8 cellular contexts compared by ENCODE assay signal in genomic region chr20:23245553-23246128, GRCh38.
DNase-seq lines count a peak whose midpoint lies in the region; ATAC-seq and TF ChIP-seq lines count a peak whose summit lies in the region.

No MANE protein-coding gene starts in this region.

- no peaks in the 10 kb centered on the region for H3K9me3 ChIP-seq in esophagus squamous epithelium

- TF ChIP-seq POLR2A in esophagus squamous epithelium (IDR thresholded peaks at IDR 0.05), result no peak

- peaks cover 15% of the 10 kb centered on the region for H3K27me3 Mint-ChIP-seq in nephron (ENCODE audit: low read depth)

- intact Hi-C loops in esophagus squamous epithelium (cut with DNase I), result no loop called here

- H3K4me3 ChIP-seq in esophagus squamous epithelium, result no peak overlapping the region

- H3K4me1 Mint-ChIP-seq in nephron, result peaks cover 9% of the 10 kb centered on the region

- H3K9me3 Mint-ChIP-seq in nephron, result no peaks in the 10 kb centered on the region

- no peaks in the 10 kb centered on the region for H3K36me3 Mint-ChIP-seq in nephron (ENCODE audit: low read depth)

- 51% methylated on average over 6 to 8 of the region's 9 CpGs for WGBS in esophagus squamous epithelium, 2 donors

- ATAC-seq in GM19452 (IDR thresholded peaks at IDR 0.05; ENCODE audit: unreplicated experiment) (peak; percentile 91), HG03442 (IDR thresholded peaks at IDR 0.05; ENCODE audit: unreplicated experiment) (peak; percentile 89)

- H3K36me3 ChIP-seq in esophagus squamous epithelium, result no peaks in the 10 kb centered on the region

- DNase-seq in ELF-1 (ENCODE audit: low read depth, low spot score) (peak; percentile 61), SK-N-DZ (ENCODE audit: low spot score) (peak; percentile 8), esophagus squamous epithelium (lab: John Stamatoyannopoulos, UW) (no peak), DMS 273 (lab: John Stamatoyannopoulos, UW; ENCODE audit: unreplicated experiment) (no peak), glomerular visceral epithelial cell (ENCODE audit: extremely low spot score) (no peak)

- H3K27ac ChIP-seq in esophagus squamous epithelium, result peak overlapping the region in 1 of 4 donors; percentile 70

- no peak overlapping the region for H3K4me3 Mint-ChIP-seq in nephron

- H3K4me1 ChIP-seq in esophagus squamous epithelium, result peaks cover 0 to 28% (median 4%) of the 10 kb centered on the region in 3 donors

- H3K27me3 ChIP-seq in esophagus squamous epithelium, result peaks cover 0 to 9% (median 0%) of the 10 kb centered on the region in 4 donors

- H3K27ac Mint-ChIP-seq in nephron, result no peak overlapping the region

- TF ChIP-seq CTCF in esophagus squamous epithelium (IDR thresholded peaks at IDR 0.05), result peak in 5 of 6 experiments; percentile 27 to 62 (median 42)
- TF ChIP-seq CTCF in nephron (IDR thresholded peaks at IDR 0.05; ENCODE audit: unreplicated experiment in 3 of 3), result peak; percentile 30 to 52 (median 34)

Comparison
In these comparisons a context has a peak if more than half of its experiments do, and no peak if none do; other contexts are left out.
1. DNase-seq: peak in ELF-1 (single experiment) and SK-N-DZ (single experiment); none in esophagus squamous epithelium (single experiment), DMS 273 (single experiment) and glomerular visceral epithelial cell (single experiment).